In genomic region chr17:7834554-7834890, GRCh38 we compare ENCODE assay signal across 8 cellular contexts. TPM values are rescaled to one million over a fixed set of nuclear protein-coding genes. Genes with fewer than 3 reads are reported as not detected.
A peak's percentile ranks its signal among the peaks of the same experiment; 100 is the strongest.
DNase-seq lines count a peak whose midpoint lies in the region; ATAC-seq, FAIRE-seq and TF ChIP-seq lines count a peak whose summit lies in the region.

No MANE protein-coding gene starts in this region.

- H3K4me3 ChIP-seq in adrenal gland (peak overlapping the region; percentile 24 to 75 (median 70)), iPS DF 6.9 (ENCODE audit: low read length) (peak overlapping the region; percentile 64; the same call in 1 of the 2 replicates), skeletal muscle cell (ENCODE audit: low read depth, low read length) (peak overlapping the region; percentile 78)

- no peak for TF ChIP-seq CTCF in RWPE1 (conservative IDR thresholded peaks at IDR 0.05; ENCODE audit: low read depth)
- TF ChIP-seq CTCF in adrenal gland (IDR thresholded peaks at IDR 0.05): no peak

- H3K27ac ChIP-seq in RWPE1 (peak overlapping the region; percentile 99), adrenal gland (peak overlapping the region; percentile 98 to 99 (median 98)), iPS DF 6.9 (ENCODE audit: low read length) (no peak overlapping the region)

- H3K27me3 ChIP-seq in adrenal gland (no peaks in the 10 kb centered on the region), iPS DF 6.9 (ENCODE audit: control insufficient read depth, insufficient read depth, low read length) (peaks cover 10% of the 10 kb centered on the region; the same call in 1 of the 2 replicates)

- TF ChIP-seq POLR2A in adrenal gland (IDR thresholded peaks at IDR 0.05) (peak in 1 of 2 donors; percentile 20), H54 (IDR thresholded peaks at IDR 0.05; ENCODE audit: low read depth, low read length) (no peak)

- H3K4me1 ChIP-seq in adrenal gland (replicated peaks in 1 of 2) (peaks cover 22 to 32% of the 10 kb centered on the region in 2 donors), iPS DF 6.9 (ENCODE audit: control insufficient read depth, insufficient read depth, low read length) (peaks cover 3% of the 10 kb centered on the region; the same call in 1 of the 2 replicates)

- CTCF ChIA-PET in RWPE1 (lab: Yijun Ruan, JAX): interaction anchor here (0.6 to 2.0 kb wide), 11 partner anchors 9 to 282 kb away, joined by 3 to 10 read pairs (median 4); partner anchors contain the start of genes CYB5D1 and NAA38

- intact Hi-C loops in adrenal gland (cut with DNase I): no loop called here

- ATAC-seq in GM18907 (IDR thresholded peaks at IDR 0.05; ENCODE audit: unreplicated experiment): peak; percentile 10

- no peak for DNase-seq in RWPE1 (ENCODE audit: low spot score)
- peak; percentile 71 to 84 (median 77) for DNase-seq in adrenal gland
- no peak for DNase-seq in iPS DF 6.9 (ENCODE audit: low read depth, low spot score)
- DNase-seq in skeletal muscle cell (ENCODE audit: low read depth): no peak
- DNase-seq in Ammon's horn (ENCODE audit: low spot score): no peak
- no peak for DNase-seq in H54 (ENCODE audit: insufficient read length, low spot score)
- DNase-seq in ecto neural progenitor cell (ENCODE audit: low spot score): no peak

- POLR2A ChIA-PET in RWPE1 (lab: Yijun Ruan, JAX; ENCODE audit: low non-redundant PET): interaction anchor here (0.9 to 2.2 kb wide), 3 partner anchors 10 to 148 kb away, joined by 3 to 6 read pairs (median 4); partner anchors contain the start of gene TP53

- FAIRE-seq in H54 (lab: Jason Lieb, UNC): no peak

- H3K9me3 ChIP-seq in adrenal gland (replicated peaks in 1 of 3): no peaks in the 10 kb centered on the region
- no peaks in the 10 kb centered on the region for H3K9me3 ChIP-seq in iPS DF 6.9 (ENCODE audit: control insufficient read depth, insufficient read depth, low read length)

- 0 to 4% (median 1%) methylated on average over 5 to 15 of the region's 15 CpGs for WGBS in adrenal gland, 4 donors
- no CpG with 5 or more reads among the region's 15 CpGs for WGBS in iPS DF 6.9 (ENCODE audit: insufficient coverage, insufficient read length)

- no peaks in the 10 kb centered on the region for H3K36me3 ChIP-seq in adrenal gland (replicated peaks in 1 of 2)
- no peaks in the 10 kb centered on the region for H3K36me3 ChIP-seq in iPS DF 6.9 (ENCODE audit: control insufficient read depth, insufficient read depth, low read length)

RNA-seq across cellular contexts. Expression of gene KDM6B, which starts 0.5 kb away (rescaled TPM):
- 10 to 100 TPM in 5 of 8 donors, 1 to 10 TPM in 3; 5.8 to 31.2 (median 15.1) TPM for total RNA-seq in adrenal gland
- polyA plus RNA-seq in adrenal gland: 10 to 100 TPM in 2 of 3 donors, 1 to 10 TPM in 1; 2.2 to 35.9 (median 10.6) TPM

RNA-seq across cellular contexts. Expression of gene TMEM88, which starts 20.3 kb away (rescaled TPM):
- total RNA-seq in adrenal gland: 10 to 100 TPM; 14.9 to 52.8 (median 25.1) TPM
- polyA plus RNA-seq in adrenal gland: 100 to 1,000 TPM in 1 of 3 donors, 10 to 100 TPM in 1, 1 to 10 TPM in 1; 7.9 to 107 (median 70.9) TPM

RNA-seq across cellular contexts. Expression of gene NAA38, which starts 22.8 kb away (rescaled TPM):
- 100 to 1,000 TPM in 7 of 8 donors, 10 to 100 TPM in 1; 96.2 to 224 (median 122) TPM for total RNA-seq in adrenal gland
- 100 to 1,000 TPM in 2 of 3 donors, 10 to 100 TPM in 1; 34.5 to 424 (median 329) TPM for polyA plus RNA-seq in adrenal gland

RNA-seq across cellular contexts. Expression of gene CYB5D1, which starts 23.3 kb away (rescaled TPM):
- 10 to 100 TPM in 7 of 8 donors, 1 to 10 TPM in 1; 9.1 to 24.4 (median 17.9) TPM for total RNA-seq in adrenal gland
- 10 to 100 TPM in 2 of 3 donors, 1 to 10 TPM in 1; 6.5 to 36.8 (median 10.2) TPM for polyA plus RNA-seq in adrenal gland

RNA-seq across cellular contexts. Expression of gene CHD3, which starts 54.1 kb away (rescaled TPM):
- 100 to 1,000 TPM in 2 of 8 donors, 10 to 100 TPM in 6; 75.8 to 123 (median 91.5) TPM for total RNA-seq in adrenal gland
- polyA plus RNA-seq in adrenal gland: 100 to 1,000 TPM in 2 of 3 donors, 10 to 100 TPM in 1; 43.8 to 326 (median 104) TPM

Comparison
In these comparisons a context has a peak if more than half of its experiments do, and no peak if none do; other contexts are left out.
1. DNase-seq: peak in adrenal gland (7 of 7); none in RWPE1 (single experiment), iPS DF 6.9 (single experiment), skeletal muscle cell (single experiment), Ammon's horn (single experiment), H54 (single experiment) and ecto neural progenitor cell (single experiment).
2. Peak in every context shown above with its lines, with median percentiles within 50 percentile points of each other: H3K4me3 ChIP-seq.